15 cellular contexts compared by ENCODE assay signal in genomic region chr1:243902100-243902499, GRCh38.
"Had no signal": no experiment of that assay in that cellular context is flagged by ENCODE, and none has a peak within 500 bp of the region (broad histone marks: within the 10 kb centered on the region; RNA-seq: fewer than 3 reads in every experiment).

No MANE protein-coding gene starts in this region.

- ATAC-seq: esophagus mucosa; heart left ventricle; naive thymus-derived CD4-positive, alpha-beta T cell had no signal

- H3K9me3 ChIP-seq: heart left ventricle, neutrophil, right atrium auricular region, stomach had no signal

- H3K27ac ChIP-seq: heart left ventricle, neutrophil, right atrium auricular region, stomach had no signal

- H3K27me3 ChIP-seq: right atrium auricular region, stomach had no signal

- H3K4me1 ChIP-seq: heart left ventricle, right atrium auricular region, stomach had no signal

- FAIRE-seq: endometrium, frontal cortex, small intestine had no signal

- H3K36me3 ChIP-seq: heart left ventricle, neutrophil, right atrium auricular region, stomach had no signal

- H3K4me3 ChIP-seq: heart left ventricle, right atrium auricular region, stomach had no signal

- DNase-seq: effector memory CD4-positive, alpha-beta T cell; heart left ventricle; kidney glomerular epithelial cell; mammary epithelial cell; naive thymus-derived CD4-positive, alpha-beta T cell; nephron progenitor cell; small intestine; stimulated activated CD4-positive, alpha-beta T cell treated with anti-CD3 and anti-CD28 coated beads, Interleukin-12 subunit alpha, Interleukin-12 subunit beta, amount 100 ng/mL, for 4 hours; stimulated activated naive CD4-positive, alpha-beta T cell; stomach had no signal
